13 cellular contexts compared by ENCODE assay signal in the genomic region with DNA sequence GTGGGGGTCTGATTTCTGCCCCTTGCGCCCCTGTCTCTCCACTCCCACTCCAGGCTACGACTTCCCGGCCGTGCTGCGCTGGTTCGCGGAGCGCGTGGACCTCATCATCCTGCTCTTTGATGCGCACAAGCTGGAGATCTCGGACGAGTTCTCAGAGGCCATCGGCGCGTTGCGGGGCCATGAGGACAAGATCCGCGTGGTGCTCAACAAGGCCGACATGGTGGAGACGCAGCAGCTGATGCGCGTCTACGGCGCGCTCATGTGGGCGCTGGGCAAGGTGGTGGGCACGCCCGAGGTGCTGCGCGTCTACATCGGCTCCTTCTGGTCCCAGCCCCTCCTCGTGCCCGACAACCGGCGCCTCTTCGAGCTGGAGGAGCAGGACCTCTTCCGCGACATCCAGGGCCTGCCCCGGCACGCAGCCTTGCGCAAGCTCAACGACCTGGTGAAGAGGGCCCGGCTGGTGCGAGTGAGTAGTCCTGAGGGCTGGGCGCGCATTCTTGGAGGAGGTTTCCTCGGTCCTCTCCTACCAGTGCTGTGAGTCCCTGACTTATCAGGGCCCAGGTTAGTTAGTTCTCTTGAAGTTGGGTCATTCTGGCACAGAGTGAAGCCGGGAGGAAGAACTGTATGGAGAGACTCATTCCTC. TPM values are rescaled to one million over a fixed set of nuclear protein-coding genes. Genes with fewer than 3 reads are reported as not detected.
A peak's percentile ranks its signal among the peaks of the same experiment; 100 is the strongest.
DNase-seq lines count a peak whose midpoint lies in the region; ATAC-seq, FAIRE-seq and TF ChIP-seq lines count a peak whose summit lies in the region.
"Had no signal": no experiment of that assay in that cellular context is flagged by ENCODE, and none has a peak within 500 bp of the region (broad histone marks: within the 10 kb centered on the region; RNA-seq: fewer than 3 reads in every experiment).

No MANE protein-coding gene starts in this region.

- no peak for ATAC-seq in HG03460 (IDR thresholded peaks at IDR 0.05; ENCODE audit: unreplicated experiment)

- DNase-seq in Caco-2, result no peak
- peak; percentile 17 for DNase-seq in NCI-H69 (lab: John Stamatoyannopoulos, UW)
- DNase-seq in epithelial cell of esophagus (ENCODE audit: low read depth), result peak; percentile 98
- DNase-seq in RCC 7860 (ENCODE audit: low spot score), result no peak
- DNase-seq in pons (ENCODE audit: low spot score), result no peak
- no peak for DNase-seq in NCI-H2081 treated with DMSO at 0.1 percent for 48 hours (lab: John Stamatoyannopoulos, UW)
- DNase-seq: cortex of kidney, Karpas-422, WERI-Rb-1 had no signal

- BruUV-seq in Caco-2 (replicated peaks; lab: Mats Ljungman, UMichigan), result no TSS peak

- peaks cover 31% of the 10 kb centered on the region for H3K36me3 Mint-ChIP-seq in Caco-2 (ENCODE audit: insufficient read depth, unreplicated experiment)
- H3K36me3 Mint-ChIP-seq: activated naive CD8-positive, alpha-beta T cell had no signal

- H3K4me3 Mint-ChIP-seq in Caco-2 (ENCODE audit: unreplicated experiment), result no peak overlapping the region
- H3K4me3 Mint-ChIP-seq: activated naive CD8-positive, alpha-beta T cell had no signal

- no peaks in the 10 kb centered on the region for H3K9me3 Mint-ChIP-seq in Caco-2 (ENCODE audit: unreplicated experiment)

- H3K9me3 ChIP-seq in Caco-2 (no peaks in the 10 kb centered on the region), skeletal muscle tissue (ENCODE audit: control insufficient read depth in 3 of 3, low read length in 3 of 3) (no peaks in the 10 kb centered on the region)

- H3K9ac ChIP-seq in skeletal muscle tissue (ENCODE audit: low read depth in 1 of 3, low read length in 3 of 3), result peak overlapping the region in 1 of 3 donors; percentile 8

- H3K27me3 ChIP-seq in Caco-2 (replicated peaks; ENCODE audit: control insufficient read depth, insufficient read depth, low read length) (no peaks in the 10 kb centered on the region), skeletal muscle tissue (ENCODE audit: control insufficient read depth in 3 of 3, insufficient read depth in 3 of 3, low read length in 3 of 3) (peaks cover 9 to 30% (median 14%) of the 10 kb centered on the region in 3 donors)

- H3K4me1 ChIP-seq in Caco-2 (peaks cover 16% of the 10 kb centered on the region), skeletal muscle tissue (ENCODE audit: control insufficient read depth in 3 of 3, insufficient read depth in 3 of 3, low read length in 3 of 3) (peaks cover 19 to 40% (median 24%) of the 10 kb centered on the region in 3 donors)

- H3K27ac Mint-ChIP-seq in Caco-2 (ENCODE audit: unreplicated experiment), result peak overlapping the region; percentile 19
- H3K27ac Mint-ChIP-seq: activated naive CD8-positive, alpha-beta T cell had no signal

- no peak for TF ChIP-seq CTCF in Caco-2 (IDR thresholded peaks at IDR 0.05; ENCODE audit: insufficient read depth in 1 of 2, low read depth in 1 of 2, low read length in 1 of 2, severe bottlenecking in 1 of 2, unreplicated experiment in 1 of 2)
- TF ChIP-seq CTCF in epithelial cell of esophagus (IDR thresholded peaks at IDR 0.05; ENCODE audit: insufficient read depth, low read depth, low read length, missing control alignments), result no peak

- peak overlapping the region; percentile 12 for H3K27ac ChIP-seq in skeletal muscle tissue (ENCODE audit: low read depth, low read length)
- H3K27ac ChIP-seq: WERI-Rb-1 had no signal

- peaks cover 26% of the 10 kb centered on the region for H3K4me1 Mint-ChIP-seq in Caco-2 (ENCODE audit: low read depth, unreplicated experiment)

- intact Hi-C loops in Caco-2 (cut with micrococcal nuclease; ENCODE audit: unreplicated experiment), result no loop called here

- POLR2A ChIA-PET in Caco-2 (lab: Charles Lee), result no interaction called here

- H3K36me3 ChIP-seq in Caco-2 (ENCODE audit: control insufficient read depth, insufficient read depth, low read length) (no peaks in the 10 kb centered on the region), skeletal muscle tissue (ENCODE audit: control insufficient read depth in 3 of 3, insufficient read depth in 3 of 3, low read length in 3 of 3) (peaks cover 0 to 14% (median 12%) of the 10 kb centered on the region in 3 donors)
- H3K36me3 ChIP-seq: WERI-Rb-1 had no signal

- H3K4me3 ChIP-seq in Caco-2 (ENCODE audit: low read depth, low read length) (no peak overlapping the region), epithelial cell of esophagus (ENCODE audit: low read length) (no peak overlapping the region), skeletal muscle tissue (ENCODE audit: low read length in 3 of 3) (no peak overlapping the region)

- FAIRE-seq in RCC 7860 (lab: Jason Lieb, UNC), result no peak
- FAIRE-seq: GM12891 had no signal

- H3K27me3 Mint-ChIP-seq in Caco-2 (ENCODE audit: insufficient read depth, unreplicated experiment), result no peaks in the 10 kb centered on the region

- CTCF ChIA-PET in Caco-2 (lab: Charles Lee), result interaction anchor here (1.7 kb wide), 1 partner anchor 13 kb away, joined by 6 read pairs; no protein-coding TSS in a partner anchor

RNA-seq across cellular contexts. Expression of gene EHD2, which starts 12.7 kb away (rescaled TPM):
- total RNA-seq in Caco-2 (2022), result 13.3 and 14.6 TPM in 2 replicates
- 63.2 TPM for total RNA-seq in skeletal muscle tissue

RNA-seq across cellular contexts. Expression of gene NOP53, which starts 19.5 kb away (rescaled TPM):
- total RNA-seq in Caco-2 (2022), result 347 and 360 TPM in 2 replicates
- 93.9 TPM for total RNA-seq in skeletal muscle tissue

RNA-seq across cellular contexts. Expression of gene SELENOW, which starts 52.6 kb away (rescaled TPM):
- 110 and 119 TPM in 2 replicates for total RNA-seq in Caco-2 (2022)
- 450 TPM for total RNA-seq in skeletal muscle tissue

Comparison
In these comparisons a context has a peak if more than half of its experiments do, and no peak if none do; other contexts are left out.
1. DNase-seq: peak in NCI-H69 (single experiment) and epithelial cell of esophagus (single experiment); none in Caco-2 (0 of 2), RCC 7860 (single experiment), pons (single experiment) and NCI-H2081 treated with DMSO at 0.1 percent for 48 hours (single experiment).